In the genomic region with DNA sequence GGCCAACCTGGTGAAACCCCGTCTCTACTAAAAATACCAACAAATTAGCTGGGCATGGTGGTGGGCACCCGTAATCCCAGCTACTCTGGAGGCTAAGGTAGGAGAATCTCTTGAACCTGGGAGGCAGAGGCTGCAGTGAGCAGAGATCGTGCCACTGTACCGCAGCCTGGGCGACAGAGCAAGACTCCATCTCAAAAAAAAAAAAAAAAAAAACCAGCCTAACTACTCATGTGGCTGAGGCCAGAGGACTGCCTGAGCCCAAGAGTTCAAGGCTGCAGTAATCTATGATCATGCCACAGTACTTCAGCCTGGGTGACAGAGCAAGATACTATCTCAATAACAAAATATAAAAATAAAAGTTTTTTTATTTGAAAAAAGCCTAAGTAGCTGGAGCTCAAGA, we compare ENCODE assay signal across 31 cellular contexts.
"Had no signal": no experiment of that assay in that cellular context is flagged by ENCODE, and none has a peak within 500 bp of the region (broad histone marks: within the 10 kb centered on the region; RNA-seq: fewer than 3 reads in every experiment).

No MANE protein-coding gene starts in this region.

- H3K27ac Mint-ChIP-seq: activated naive CD8-positive, alpha-beta T cell; endodermal cell; natural killer cell treated with Interleukin-12 subunit alpha and Interleukin-12 subunit beta and Interleukin-15 and Interleukin-18, amount 100 ng/mL, for 72 hours; T-helper 1 cell treated with Interleukin-12 subunit alpha and Interleukin-12 subunit beta and Interleukin-4 antibody, amounts not matched to agents 30 μg/mL and 1 μg/mL, for 36 hours had no signal

- H3K27me3 Mint-ChIP-seq: activated naive CD8-positive, alpha-beta T cell had no signal

- H3K27me3 ChIP-seq: ascending aorta, brain microvascular endothelial cell, esophagus muscularis mucosa, heart right ventricle, left lung, pancreas, sigmoid colon, suprapubic skin, tibial artery had no signal

- H3K36me3 ChIP-seq: ascending aorta, brain microvascular endothelial cell, left lung, lower lobe of right lung, pancreas, prostate gland, sigmoid colon, suprapubic skin, tibial artery had no signal

- H3K4me3 ChIP-seq: ascending aorta, heart right ventricle, mucosa of descending colon, pancreas, prostate gland, sigmoid colon, suprapubic skin, tibial artery had no signal

- H3K9me3 ChIP-seq: ascending aorta, esophagus muscularis mucosa, heart right ventricle, left lung, lower lobe of right lung, mucosa of descending colon, pancreas, prostate gland, sigmoid colon, suprapubic skin, tibial artery had no signal

- H3K27ac ChIP-seq: ascending aorta, brain microvascular endothelial cell, heart right ventricle, left lung, lower lobe of right lung, pancreas, prostate gland, suprapubic skin, tibial artery, VCaP had no signal

- DNase-seq: activated CD4-positive, alpha-beta T cell treated with anti-CD3 and anti-CD28 coated beads for 4 hours; activated CD4-positive, alpha-beta T cell treated with anti-CD3 and anti-CD28 coated beads, Interleukin-2, amount 50 U/mL, for 4 hours; activated CD8-positive, alpha-beta memory T cell treated with anti-CD3 and anti-CD28 coated beads for 24 hours; activated effector memory CD4-positive, alpha-beta T cell treated with Interleukin-2 at 50 U/mL for 16 hours; activated naive CD4-positive, alpha-beta T cell treated with Interleukin-2 at 50 U/mL for 16 hours; endodermal cell; foreskin melanocyte; heart right ventricle; kidney glomerular epithelial cell; left lung; lower lobe of right lung; mesendoderm; mucosa of descending colon; pancreas; retina; sigmoid colon; small intestine; stimulated activated CD4-positive, alpha-beta T cell treated with anti-CD3 and anti-CD28 coated beads, Interleukin-2, amount 100 ng/mL, for 24 hours; stimulated activated naive CD4-positive, alpha-beta T cell; SW 1271; T-helper 9 cell; tibial artery had no signal

- ATAC-seq: heart right ventricle; left lung; lower lobe of right lung; mucosa of descending colon; natural killer cell treated with Interleukin-12 subunit alpha and Interleukin-12 subunit beta and Interleukin-15 and Interleukin-18, amount 100 ng/mL, for 72 hours; pancreas had no signal

- H3K9me3 Mint-ChIP-seq: endodermal cell; natural killer cell treated with Interleukin-12 subunit alpha and Interleukin-12 subunit beta and Interleukin-15 and Interleukin-18, amount 100 ng/mL, for 72 hours; T-helper 1 cell treated with Interleukin-12 subunit alpha and Interleukin-12 subunit beta and Interleukin-4 antibody, amounts not matched to agents 30 μg/mL and 1 μg/mL, for 36 hours had no signal

- H3K4me3 Mint-ChIP-seq: activated naive CD8-positive, alpha-beta T cell; natural killer cell treated with Interleukin-12 subunit alpha and Interleukin-12 subunit beta and Interleukin-15 and Interleukin-18, amount 100 ng/mL, for 72 hours; T-helper 1 cell treated with Interleukin-12 subunit alpha and Interleukin-12 subunit beta and Interleukin-4 antibody, amounts not matched to agents 30 μg/mL and 1 μg/mL, for 36 hours had no signal

- H3K36me3 Mint-ChIP-seq: natural killer cell treated with Interleukin-12 subunit alpha and Interleukin-12 subunit beta and Interleukin-15 and Interleukin-18, amount 100 ng/mL, for 72 hours had no signal
